ENCODE assay signal across 21 cellular contexts in genomic region chr19:1162404-1163282, GRCh38. TPM values are rescaled to one million over a fixed set of nuclear protein-coding genes. Genes with fewer than 3 reads are reported as not detected.
DNase-seq lines count a peak whose midpoint lies in the region; TF ChIP-seq lines count a peak whose summit lies in the region.
"Had no signal": no experiment of that assay in that cellular context is flagged by ENCODE, and none has a peak within 500 bp of the region (broad histone marks: within the 10 kb centered on the region; RNA-seq: fewer than 3 reads in every experiment).

No MANE protein-coding gene starts in this region.

- H3K9me3 Mint-ChIP-seq in CD14-positive monocyte (peaks cover 0 to 4% (median 0%) of the 10 kb centered on the region in 7 donors), progenitor cell of endocrine pancreas (ENCODE audit: low read depth) (no peaks in the 10 kb centered on the region)
- H3K9me3 Mint-ChIP-seq in T-helper 2 cell treated with Interferon-gamma antibody and Interleukin-4, amounts not matched to agents 5 μg/mL and 100 μg/mL, for 36 hours, result no peaks in the 10 kb centered on the region
- H3K9me3 Mint-ChIP-seq: activated CD4-positive, alpha-beta T cell treated with anti-CD3 and anti-CD28 coated beads, Interleukin-2, amount 10 ng/mL, durations not matched to agents 7 days and 5 days; type B pancreatic cell had no signal

- peaks cover 11 to 29% of the 10 kb centered on the region in 2 donors for H3K36me3 Mint-ChIP-seq in CD14-positive monocyte
- H3K36me3 Mint-ChIP-seq in progenitor cell of endocrine pancreas (ENCODE audit: insufficient read depth), result peaks cover 2% of the 10 kb centered on the region
- no peaks in the 10 kb centered on the region for H3K36me3 Mint-ChIP-seq in T-helper 2 cell treated with Interferon-gamma antibody and Interleukin-4, amounts not matched to agents 5 μg/mL and 100 μg/mL, for 36 hours (ENCODE audit: low read depth)
- H3K36me3 Mint-ChIP-seq: type B pancreatic cell had no signal

- intact Hi-C loops in CD14-positive monocyte (cut with micrococcal nuclease), result no loop called here

- TF ChIP-seq POLR2A in NB4 (IDR thresholded peaks at IDR 0.05; ENCODE audit: extremely low read depth, insufficient read length), result no peak

- H3K4me1 Mint-ChIP-seq in CD14-positive monocyte (peaks cover 15% of the 10 kb centered on the region), progenitor cell of endocrine pancreas (ENCODE audit: low read depth) (peaks cover 1% of the 10 kb centered on the region)
- H3K4me1 Mint-ChIP-seq in T-helper 2 cell treated with Interferon-gamma antibody and Interleukin-4, amounts not matched to agents 5 μg/mL and 100 μg/mL, for 36 hours (ENCODE audit: low read depth), result no peaks in the 10 kb centered on the region

- DNase-seq in CD14-positive monocyte (ENCODE audit: low spot score) (no peak), NB4 (ENCODE audit: low read depth) (peak; percentile 40), iPS-NIHi11 (ENCODE audit: low spot score) (peak; percentile 23), progenitor cell of endocrine pancreas (ENCODE audit: low spot score, unreplicated experiment) (no peak), nucleus accumbens (lab: John Stamatoyannopoulos, UW) (no peak)
- DNase-seq in stimulated activated CD4-positive, alpha-beta T cell treated with anti-CD3 and anti-CD28 coated beads, Interleukin-2, amount 100 ng/mL, for 24 hours, result no peak
- DNase-seq in activated CD4-positive, alpha-beta T cell treated with anti-CD3 and anti-CD28 coated beads for 4 hours, result no peak
- DNase-seq in T-helper 2 cell treated with Interferon-gamma antibody and Interleukin-4, amounts not matched to agents 5 μg/mL and 100 μg/mL, for 36 hours (ENCODE audit: low spot score), result no peak
- DNase-seq: activated CD4-positive, alpha-beta T cell treated with anti-CD3 and anti-CD28 coated beads, Interleukin-2, amount 10 ng/mL, durations not matched to agents 7 days and 5 days; activated CD8-positive, alpha-beta memory T cell treated with anti-CD3 and anti-CD28 coated beads, Interleukin-2, amount 50 U/mL, for 48 hours; activated gamma-delta T cell; amniotic stem cell; HCEC 1CT; islet precursor cell; NCI-H748 treated with DMSO at 0.1 percent for 48 hours; stimulated activated CD4-positive, alpha-beta T cell treated with anti-CD3 and anti-CD28 coated beads, Interleukin-2, amount 100 ng/mL, for 48 hours; stimulated activated naive CD8-positive, alpha-beta T cell treated with anti-CD3 and anti-CD28 coated beads, Interleukin-15, Interleukin-2, amounts not matched to agents 100 U/mL and 50 U/mL, for 24 hours had no signal

- H3K4me3 Mint-ChIP-seq in CD14-positive monocyte (peak overlapping the region in 1 of 2 donors; percentile 24), progenitor cell of endocrine pancreas (ENCODE audit: low read depth) (no peak overlapping the region)
- no peak overlapping the region for H3K4me3 Mint-ChIP-seq in T-helper 2 cell treated with Interferon-gamma antibody and Interleukin-4, amounts not matched to agents 5 μg/mL and 100 μg/mL, for 36 hours
- H3K4me3 Mint-ChIP-seq: activated CD4-positive, alpha-beta T cell treated with anti-CD3 and anti-CD28 coated beads, Interleukin-2, amount 10 ng/mL, durations not matched to agents 7 days and 5 days; type B pancreatic cell had no signal

- H3K27me3 Mint-ChIP-seq in CD14-positive monocyte (ENCODE audit: low read depth in 3 of 3) (no peaks in the 10 kb centered on the region), progenitor cell of endocrine pancreas (no peaks in the 10 kb centered on the region)
- no peaks in the 10 kb centered on the region for H3K27me3 Mint-ChIP-seq in T-helper 2 cell treated with Interferon-gamma antibody and Interleukin-4, amounts not matched to agents 5 μg/mL and 100 μg/mL, for 36 hours (ENCODE audit: low read depth)
- H3K27me3 Mint-ChIP-seq: activated CD4-positive, alpha-beta T cell treated with anti-CD3 and anti-CD28 coated beads, Interleukin-2, amount 10 ng/mL, durations not matched to agents 7 days and 5 days; type B pancreatic cell had no signal

- H3K27ac Mint-ChIP-seq in CD14-positive monocyte (peak overlapping the region in 5 of 7 donors; percentile 16 to 50 (median 43)), progenitor cell of endocrine pancreas (peak overlapping the region; percentile 73)
- H3K27ac Mint-ChIP-seq in T-helper 2 cell treated with Interferon-gamma antibody and Interleukin-4, amounts not matched to agents 5 μg/mL and 100 μg/mL, for 36 hours, result no peak overlapping the region
- H3K27ac Mint-ChIP-seq: activated CD4-positive, alpha-beta T cell treated with anti-CD3 and anti-CD28 coated beads, Interleukin-2, amount 10 ng/mL, durations not matched to agents 7 days and 5 days had no signal

- no peak overlapping the region for H3K4me3 ChIP-seq in NB4 (ENCODE audit: low read depth, low read length)
- H3K4me3 ChIP-seq: hepatocyte, prostate gland, skin epidermis had no signal

- TF ChIP-seq CTCF in CD14-positive monocyte (IDR thresholded peaks at IDR 0.05) (no peak), NB4 (IDR thresholded peaks at IDR 0.05; ENCODE audit: low read depth, low read length) (no peak), progenitor cell of endocrine pancreas (IDR thresholded peaks at IDR 0.05; ENCODE audit: unreplicated experiment) (no peak)

RNA-seq across cellular contexts. Expression of gene SBNO2, which starts 11.4 kb away (rescaled TPM):
- polyA plus RNA-seq in CD14-positive monocyte, result 1 to 10 TPM in 1 of 2 donors, under 1 TPM in 1; 0.71 to 2.6 TPM
- 40.9 and 43.2 TPM in 2 replicates for total RNA-seq in progenitor cell of endocrine pancreas

RNA-seq across cellular contexts. Expression of gene STK11, which starts 42.9 kb away (rescaled TPM):
- 10 to 100 TPM in 1 of 2 donors, 1 to 10 TPM in 1; 6.2 to 15.4 TPM for polyA plus RNA-seq in CD14-positive monocyte
- 59.3 and 61.5 TPM in 2 replicates for total RNA-seq in progenitor cell of endocrine pancreas

RNA-seq across cellular contexts. Expression of gene GPX4, which starts 58.8 kb away (rescaled TPM):
- polyA plus RNA-seq in CD14-positive monocyte, result 100 to 1,000 TPM; 459 to 508 TPM
- total RNA-seq in progenitor cell of endocrine pancreas, result 231 and 236 TPM in 2 replicates

Comparison
In these comparisons a context has a peak if more than half of its experiments do, and no peak if none do; other contexts are left out.
1. DNase-seq: peak in NB4 (single experiment) and iPS-NIHi11 (single experiment); none in CD14-positive monocyte (single experiment), progenitor cell of endocrine pancreas (single experiment), stimulated activated CD4-positive, alpha-beta T cell treated with anti-CD3 and anti-CD28 coated beads, Interleukin-2, amount 100 ng/mL, for 24 hours (0 of 2), activated CD4-positive, alpha-beta T cell treated with anti-CD3 and anti-CD28 coated beads for 4 hours (0 of 2), T-helper 2 cell treated with Interferon-gamma antibody and Interleukin-4, amounts not matched to agents 5 μg/mL and 100 μg/mL, for 36 hours (single experiment) and nucleus accumbens (0 of 56).